In genomic region chr2:48755473-48755872, GRCh38 we compare ENCODE assay signal across 11 cellular contexts. TPM values are rescaled to one million over a fixed set of nuclear protein-coding genes. Genes with fewer than 3 reads are reported as not detected.
DNase-seq lines count a peak whose midpoint lies in the region; TF ChIP-seq lines count a peak whose summit lies in the region.
"Had no signal": no experiment of that assay in that cellular context is flagged by ENCODE, and none has a peak within 500 bp of the region (broad histone marks: within the 10 kb centered on the region; RNA-seq: fewer than 3 reads in every experiment).

Gene LHCGR (minus strand): TSS chr2:48755724. CDS start chr2:48755671, 53 bp downstream.

- DNase-seq in ascending aorta (ENCODE audit: low spot score in 2 of 2) (no peak), iPS DF 6.9 (ENCODE audit: low read depth, low spot score) (no peak), progenitor cell of endocrine pancreas (ENCODE audit: low spot score, unreplicated experiment) (peak; percentile 22), SW 1271 (lab: John Stamatoyannopoulos, UW) (no peak), ACHN (no peak), tibial artery (no peak), SKM-1 (lab: John Stamatoyannopoulos, UW; ENCODE audit: unreplicated experiment) (no peak)
- DNase-seq: activated T-cell treated with anti-CD3 and anti-CD28 coated beads, Interleukin-2, amount 50 U/mL, for 4 hours; effector memory CD4-positive, alpha-beta T cell had no signal

- intact Hi-C loops in ascending aorta (cut with DNase I): no loop called here
- intact Hi-C loops in tibial artery (cut with DNase I; ENCODE audit: low total_unique reads): no loop called here

- peak within 1 kb of the TSS; percentile 2 to 40 for H3K4me3 ChIP-seq in ascending aorta
- peak within 1 kb of the TSS; percentile 33; the same call in 1 of the 2 replicates for H3K4me3 ChIP-seq in iPS DF 6.9 (ENCODE audit: low read length)
- H3K4me3 ChIP-seq in tibial artery: no peak within 1 kb of the TSS

- H3K9me3 ChIP-seq in ES-I3 (ENCODE audit: control insufficient read depth, insufficient read depth, low read length) (no peaks in the 10 kb centered on the region), ascending aorta (no peaks in the 10 kb centered on the region), iPS DF 6.9 (ENCODE audit: control insufficient read depth, insufficient read depth, low read length) (no peaks in the 10 kb centered on the region), tibial artery (no peaks in the 10 kb centered on the region)

- no peak for TF ChIP-seq CTCF in ascending aorta (IDR thresholded peaks at IDR 0.05)
- no peak for TF ChIP-seq CTCF in progenitor cell of endocrine pancreas (IDR thresholded peaks at IDR 0.05; ENCODE audit: unreplicated experiment)
- TF ChIP-seq CTCF in tibial artery (IDR thresholded peaks at IDR 0.05): no peak

- in situ Hi-C loops in ACHN (cut with HindIII; ENCODE audit: low pct_ligation_motif_present, low pct_unique_long_range_greater_than_20kb, low sequenced_read_pairs): no loop called here

- H3K27ac Mint-ChIP-seq in progenitor cell of endocrine pancreas: no peak within 1 kb of the TSS

- peak within 1 kb of the TSS; percentile 70; the same call in 1 of the 2 replicates for H3K9ac ChIP-seq in ES-I3 (ENCODE audit: low read depth, low read length)

- H3K4me1 Mint-ChIP-seq in progenitor cell of endocrine pancreas (ENCODE audit: low read depth): peaks cover 6% of the 10 kb centered on the region

- peaks cover 14% of the 10 kb centered on the region; the same call in 1 of the 2 replicates for H3K4me1 ChIP-seq in ES-I3 (ENCODE audit: insufficient read depth, low read length)
- H3K4me1 ChIP-seq in ascending aorta: no peaks in the 10 kb centered on the region
- H3K4me1 ChIP-seq in iPS DF 6.9 (ENCODE audit: control insufficient read depth, insufficient read depth, low read length): peaks cover 2% of the 10 kb centered on the region; the same call in 1 of the 2 replicates
- peaks cover 0 to 5% (median 0%) of the 10 kb centered on the region in 4 donors for H3K4me1 ChIP-seq in tibial artery

- H3K27me3 ChIP-seq in ascending aorta: no peaks in the 10 kb centered on the region
- H3K27me3 ChIP-seq in iPS DF 6.9 (ENCODE audit: control insufficient read depth, insufficient read depth, low read length): no peaks in the 10 kb centered on the region
- peaks cover 0 to 14% of the 10 kb centered on the region in 2 donors for H3K27me3 ChIP-seq in tibial artery

- H3K4me3 Mint-ChIP-seq in progenitor cell of endocrine pancreas (ENCODE audit: low read depth): peak within 1 kb of the TSS; percentile 53
- H3K4me3 Mint-ChIP-seq: activated T-cell treated with anti-CD3 and anti-CD28 coated beads, Interleukin-2, amount 50 U/mL, for 4 hours had no signal

- no peak within 1 kb of the TSS for H3K27ac ChIP-seq in ascending aorta
- no peak within 1 kb of the TSS for H3K27ac ChIP-seq in iPS DF 6.9 (ENCODE audit: low read length)
- no peak within 1 kb of the TSS for H3K27ac ChIP-seq in tibial artery

- no peaks in the 10 kb centered on the region for H3K36me3 ChIP-seq in ES-I3 (ENCODE audit: insufficient read depth, low read length)
- no peaks in the 10 kb centered on the region for H3K36me3 ChIP-seq in ascending aorta
- H3K36me3 ChIP-seq in iPS DF 6.9 (ENCODE audit: control insufficient read depth, insufficient read depth, low read length): no peaks in the 10 kb centered on the region
- H3K36me3 ChIP-seq in tibial artery: no peaks in the 10 kb centered on the region

- no peaks in the 10 kb centered on the region for H3K36me3 Mint-ChIP-seq in progenitor cell of endocrine pancreas (ENCODE audit: insufficient read depth)

- H3K9me3 Mint-ChIP-seq in progenitor cell of endocrine pancreas (ENCODE audit: low read depth): no peaks in the 10 kb centered on the region
- H3K9me3 Mint-ChIP-seq: activated T-cell treated with anti-CD3 and anti-CD28 coated beads, Interleukin-2, amount 50 U/mL, for 4 hours had no signal

- H3K27me3 Mint-ChIP-seq in progenitor cell of endocrine pancreas: peaks cover 44% of the 10 kb centered on the region

- no CpG with 5 or more reads among the region's 37 CpGs for WGBS in iPS DF 6.9 (ENCODE audit: insufficient coverage, insufficient read length)

RNA-seq across cellular contexts. Expression of gene LHCGR, which starts in this region (rescaled TPM):
- total RNA-seq in ascending aorta (not detected), progenitor cell of endocrine pancreas (not detected in 2 replicates)
- total RNA-seq: activated T-cell treated with anti-CD3 and anti-CD28 coated beads, Interleukin-2, amount 50 U/mL, for 4 hours; LHCN-M2 had no signal

Comparison
In these comparisons a context has a peak if more than half of its experiments do, and no peak if none do; other contexts are left out.
1. Peak in DNase-seq in progenitor cell of endocrine pancreas; RNA of the gene not detected or under 1 TPM.
2. H3K4me3 ChIP-seq: peak in ascending aorta (2 of 2) and iPS DF 6.9 (single experiment); none in tibial artery (0 of 2).